In genomic region chr22:37045958-37046357, GRCh38 we compare ENCODE assay signal across 1 cellular context.
TF ChIP-seq lines count a peak whose summit lies in the region.

No MANE protein-coding gene starts in this region.

TF ChIP-seq in liver, 16 proteins besides CTCF, POLR2A, EP300 and RAD21 (continued from another document):
- no peak for TF ChIP-seq MAX (IDR thresholded peaks at IDR 0.05)
- TF ChIP-seq YY1 (IDR thresholded peaks at IDR 0.05): no peak
TF ChIP-seq in liver: peak in this region for 0.
